In the genomic region with DNA sequence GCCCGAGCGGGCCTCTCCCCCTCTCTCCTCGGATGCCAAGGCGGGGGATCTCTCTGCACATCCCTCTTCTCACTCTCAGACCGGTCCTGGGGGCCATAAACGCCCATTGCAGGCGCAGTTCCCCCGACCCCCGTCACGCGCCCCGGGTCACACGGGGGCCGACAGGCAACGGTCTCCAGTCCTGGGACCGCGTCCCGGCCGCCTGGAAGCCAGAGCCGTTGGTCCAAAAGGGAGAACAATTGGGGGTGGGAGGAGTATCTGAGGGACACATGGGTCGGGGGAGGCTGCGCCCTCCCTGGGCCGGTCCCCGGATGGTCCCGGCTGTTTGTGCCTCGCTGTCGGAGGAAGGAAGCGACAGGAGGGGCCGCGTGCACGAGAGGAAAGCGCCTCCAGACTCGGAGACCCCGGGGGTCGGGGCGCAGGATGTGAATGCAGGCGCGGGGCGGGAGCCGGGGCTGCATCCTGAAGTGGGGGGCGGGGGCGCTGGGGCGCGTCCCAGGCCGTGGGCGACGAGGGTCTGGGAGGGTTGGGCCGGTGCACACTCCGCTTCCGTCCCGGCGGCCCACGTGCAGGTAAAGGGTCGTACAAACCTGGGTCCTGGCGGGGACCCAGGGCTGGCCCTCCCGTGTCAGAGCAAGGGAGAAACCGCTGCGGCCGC, we compare ENCODE assay signal across 1 cellular context.
TF ChIP-seq lines count a peak whose summit lies in the region.

No MANE protein-coding gene starts in this region.

TF ChIP-seq in GM12878, 131 proteins besides CTCF, POLR2A, EP300 and RAD21:
- TF ChIP-seq, protein P1, sequence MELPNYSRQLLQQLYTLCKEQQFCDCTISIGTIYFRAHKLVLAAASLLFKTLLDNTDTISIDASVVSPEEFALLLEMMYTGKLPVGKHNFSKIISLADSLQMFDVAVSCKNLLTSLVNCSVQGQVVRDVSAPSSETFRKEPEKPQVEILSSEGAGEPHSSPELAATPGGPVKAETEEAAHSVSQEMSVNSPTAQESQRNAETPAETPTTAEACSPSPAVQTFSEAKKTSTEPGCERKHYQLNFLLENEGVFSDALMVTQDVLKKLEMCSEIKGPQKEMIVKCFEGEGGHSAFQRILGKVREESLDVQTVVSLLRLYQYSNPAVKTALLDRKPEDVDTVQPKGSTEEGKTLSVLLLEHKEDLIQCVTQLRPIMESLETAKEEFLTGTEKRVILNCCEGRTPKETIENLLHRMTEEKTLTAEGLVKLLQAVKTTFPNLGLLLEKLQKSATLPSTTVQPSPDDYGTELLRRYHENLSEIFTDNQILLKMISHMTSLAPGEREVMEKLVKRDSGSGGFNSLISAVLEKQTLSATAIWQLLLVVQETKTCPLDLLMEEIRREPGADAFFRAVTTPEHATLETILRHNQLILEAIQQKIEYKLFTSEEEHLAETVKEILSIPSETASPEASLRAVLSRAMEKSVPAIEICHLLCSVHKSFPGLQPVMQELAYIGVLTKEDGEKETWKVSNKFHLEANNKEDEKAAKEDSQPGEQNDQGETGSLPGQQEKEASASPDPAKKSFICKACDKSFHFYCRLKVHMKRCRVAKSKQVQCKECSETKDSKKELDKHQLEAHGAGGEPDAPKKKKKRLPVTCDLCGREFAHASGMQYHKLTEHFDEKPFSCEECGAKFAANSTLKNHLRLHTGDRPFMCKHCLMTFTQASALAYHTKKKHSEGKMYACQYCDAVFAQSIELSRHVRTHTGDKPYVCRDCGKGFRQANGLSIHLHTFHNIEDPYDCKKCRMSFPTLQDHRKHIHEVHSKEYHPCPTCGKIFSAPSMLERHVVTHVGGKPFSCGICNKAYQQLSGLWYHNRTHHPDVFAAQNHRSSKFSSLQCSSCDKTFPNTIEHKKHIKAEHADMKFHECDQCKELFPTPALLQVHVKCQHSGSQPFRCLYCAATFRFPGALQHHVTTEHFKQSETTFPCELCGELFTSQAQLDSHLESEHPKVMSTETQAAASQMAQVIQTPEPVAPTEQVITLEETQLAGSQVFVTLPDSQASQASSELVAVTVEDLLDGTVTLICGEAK (IDR thresholded peaks at IDR 0.05; ENCODE audit: borderline replicate concordance): no peak
- TF ChIP-seq BHLHE40 (IDR thresholded peaks at IDR 0.05; ENCODE audit: borderline replicate concordance in 1 of 2, low read depth in 2 of 2, low read length in 1 of 2): 0 out of 4 replicates have a peak, but pooled peaks of 1 of the 2 experiments have one; percentile 8
- TF ChIP-seq SIN3A (IDR thresholded peaks at IDR 0.05; ENCODE audit: low read depth, low read length): no peak
